ENCODE assay signal across 15 cellular contexts in the genomic region with DNA sequence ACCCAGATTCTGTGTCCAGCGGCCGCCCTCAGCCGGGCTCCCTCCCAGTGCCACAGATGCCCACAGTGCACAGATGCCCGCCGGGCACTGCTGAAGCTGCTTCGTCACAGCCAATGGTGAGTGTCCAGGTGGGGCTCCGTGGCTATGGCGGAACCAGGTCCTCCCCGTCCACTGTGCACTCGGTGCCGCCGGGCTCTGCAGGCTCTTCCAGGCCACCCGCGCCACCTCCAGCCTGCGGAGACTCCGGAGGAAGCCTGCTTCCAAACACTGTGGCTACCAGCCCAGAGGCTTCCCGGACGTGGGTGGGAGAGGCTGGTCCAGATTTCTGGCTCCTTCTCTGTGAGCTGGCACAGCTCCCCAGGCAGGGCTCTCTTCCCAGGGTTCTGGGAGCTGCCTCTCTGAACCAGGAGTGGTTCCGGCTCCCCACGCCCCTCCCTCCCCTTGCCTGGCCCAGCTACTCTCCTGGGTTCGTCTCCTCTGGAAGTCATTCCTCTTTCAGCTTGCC. TPM values are rescaled to one million over a fixed set of nuclear protein-coding genes. Genes with fewer than 3 reads are reported as not detected.
DNase-seq lines count a peak whose midpoint lies in the region; ATAC-seq and TF ChIP-seq lines count a peak whose summit lies in the region.
"Had no signal": no experiment of that assay in that cellular context is flagged by ENCODE, and none has a peak within 500 bp of the region (broad histone marks: within the 10 kb centered on the region; RNA-seq: fewer than 3 reads in every experiment).

No MANE protein-coding gene starts in this region.

- H3K9me3 ChIP-seq in BLaER1: no peaks in the 10 kb centered on the region
- H3K9me3 ChIP-seq in heart right ventricle: no peaks in the 10 kb centered on the region
- H3K9me3 ChIP-seq in hepatocyte (ENCODE audit: low read depth): no peaks in the 10 kb centered on the region
- H3K9me3 ChIP-seq: pancreas had no signal

- peaks cover 6% of the 10 kb centered on the region for H3K36me3 ChIP-seq in BLaER1
- H3K36me3 ChIP-seq in heart right ventricle: no peaks in the 10 kb centered on the region
- H3K36me3 ChIP-seq in hepatocyte (replicated peaks; ENCODE audit: insufficient read depth, low read depth): no peaks in the 10 kb centered on the region
- H3K36me3 ChIP-seq: pancreas had no signal

- peak overlapping the region; percentile 100 for H3K4me2 ChIP-seq in BLaER1
- no peak overlapping the region for H3K4me2 ChIP-seq in hepatocyte

- DNase-seq in caudate nucleus (lab: John Stamatoyannopoulos, UW) (peak in 39 of 61 donors; percentile 10 to 82 (median 45)), heart right ventricle (peak; percentile 62 to 70), pons (ENCODE audit: low spot score) (peak; percentile 46), hepatocyte (ENCODE audit: low spot score) (no peak), GOT3 (lab: John Stamatoyannopoulos, UW) (no peak)
- DNase-seq: DND-41, KBM-7, NCI-H1436 treated with DMSO at 0.1 percent for 48 hours, NCI-H524, T-helper 2 cell had no signal

- peaks cover 95% of the 10 kb centered on the region for H3K4me1 ChIP-seq in BLaER1
- H3K4me1 ChIP-seq in heart right ventricle: peaks cover 17 to 49% (median 25%) of the 10 kb centered on the region in 9 donors
- peaks cover 7% of the 10 kb centered on the region for H3K4me1 ChIP-seq in hepatocyte (ENCODE audit: insufficient read depth)

- H3K9me2 ChIP-seq in hepatocyte (replicated peaks; ENCODE audit: insufficient read depth): no peaks in the 10 kb centered on the region

- H3K27me3 ChIP-seq in BLaER1 (no peaks in the 10 kb centered on the region), heart right ventricle (peaks cover 0 to 21% (median 9%) of the 10 kb centered on the region in 7 donors), hepatocyte (no peaks in the 10 kb centered on the region)
- H3K27me3 ChIP-seq: pancreas had no signal

- H3K27ac ChIP-seq in BLaER1 (peak overlapping the region; percentile 95), caudate nucleus (ENCODE audit: low read depth, low read length) (peak overlapping the region; percentile 48), heart right ventricle (peak overlapping the region in 9 of 10 donors; percentile 42 to 85 (median 79)), hepatocyte (no peak overlapping the region)
- H3K27ac ChIP-seq: pancreas had no signal

- no peak overlapping the region; the same call in 1 of the 2 replicates for H3K9ac ChIP-seq in BLaER1

- no peak overlapping the region for H3K4me3 ChIP-seq in BLaER1
- H3K4me3 ChIP-seq in heart right ventricle: peak overlapping the region in 4 of 10 donors; percentile 16 to 30 (median 20)
- no peak overlapping the region for H3K4me3 ChIP-seq in hepatocyte
- H3K4me3 ChIP-seq: pancreas had no signal

- H2AFZ ChIP-seq in hepatocyte: no peak overlapping the region

- peak; percentile 11 to 56 (median 23) for ATAC-seq in heart right ventricle
- ATAC-seq in HG03342 (IDR thresholded peaks at IDR 0.05; ENCODE audit: unreplicated experiment): no peak
- ATAC-seq in GM19035 (IDR thresholded peaks at IDR 0.05; ENCODE audit: unreplicated experiment): no peak
- ATAC-seq: pancreas had no signal

- peaks cover 15% of the 10 kb centered on the region for H3K79me2 ChIP-seq in hepatocyte

- WGBS in heart right ventricle, 2 donors: 55 to 61% methylated on average over 21 of the region's 21 CpGs
- WGBS in hepatocyte (ENCODE audit: low lambda C conversion rate, missing lambda C conversion rate): 93% methylated on average over 18 of the region's 21 CpGs

- H4K20me1 ChIP-seq in BLaER1: peaks cover 4% of the 10 kb centered on the region; the same call in 1 of the 2 replicates
- H4K20me1 ChIP-seq in hepatocyte (ENCODE audit: insufficient read depth, poor library complexity, severe bottlenecking): no peaks in the 10 kb centered on the region

- intact Hi-C loops in heart right ventricle (cut with DNase I): no loop called here

- TF ChIP-seq CTCF in heart right ventricle (IDR thresholded peaks at IDR 0.05): no peak
- no peak for TF ChIP-seq CTCF in hepatocyte (IDR thresholded peaks at IDR 0.05; ENCODE audit: poor library complexity)

RNA-seq across cellular contexts. Expression of gene PYCR1, which starts 2.8 kb away (rescaled TPM):
- total RNA-seq in heart right ventricle: 1 to 10 TPM; 2.8 to 7.4 (median 3.8) TPM
- polyA plus RNA-seq in heart right ventricle: 10 to 100 TPM in 1 of 2 donors, 1 to 10 TPM in 1; 1.2 to 29.6 TPM
- 109 and 113 TPM in 2 replicates for total RNA-seq in hepatocyte
- 149 and 162 TPM in 2 replicates for polyA plus RNA-seq in hepatocyte

RNA-seq across cellular contexts. Expression of gene MYADML2, which starts 7.1 kb away (rescaled TPM):
- total RNA-seq in heart right ventricle: 1 to 10 TPM in 9 of 10 donors, under 1 TPM in 1; 0.92 to 8.6 (median 5.0) TPM
- 1 to 10 TPM in 1 of 2 donors, under 1 TPM in 1; 0.26 to 4.3 TPM for polyA plus RNA-seq in heart right ventricle
- not detected in 2 replicates for total RNA-seq in hepatocyte
- 0.06 TPM in 2 replicates for polyA plus RNA-seq in hepatocyte
- total RNA-seq: pancreas had no signal
- polyA plus RNA-seq: pancreas, urinary bladder had no signal

RNA-seq across cellular contexts. Expression of gene MAFG, which starts 12.4 kb away (rescaled TPM):
- total RNA-seq in heart right ventricle (10 to 100 TPM; 10.8 to 30.9 (median 16.3) TPM), hepatocyte (18.1 and 21.3 TPM in 2 replicates)
- polyA plus RNA-seq in heart right ventricle (10 to 100 TPM; 10.5 to 10.6 TPM), hepatocyte (28.5 and 37.4 TPM in 2 replicates)

RNA-seq across cellular contexts. Expression of gene NOTUM, which starts 21.1 kb away (rescaled TPM):
- total RNA-seq in heart right ventricle (1 to 10 TPM in 1 of 10 donors, under 1 TPM in 4, not detected in 5; 0.27 to 1.5 (median 0.65) TPM), hepatocyte (1.0 and 1.8 TPM in 2 replicates)
- polyA plus RNA-seq in heart right ventricle (under 1 TPM; 0.22 to 0.74 TPM), hepatocyte (1.2 and 4.7 TPM in 2 replicates)

RNA-seq across cellular contexts. Expression of gene SIRT7, which starts 22.0 kb away (rescaled TPM):
- total RNA-seq in heart right ventricle: 1 to 10 TPM; 4.4 to 9.3 (median 5.9) TPM
- 10 to 100 TPM; 14.5 to 15.7 TPM for polyA plus RNA-seq in heart right ventricle
- 16.5 and 18.6 TPM in 2 replicates for total RNA-seq in hepatocyte
- 35.2 and 36.0 TPM in 2 replicates for polyA plus RNA-seq in hepatocyte

Comparison
In these comparisons a context has a peak if more than half of its experiments do, and no peak if none do; other contexts are left out.
1. DNase-seq: peak in caudate nucleus (39 of 61), heart right ventricle (2 of 2) and pons (single experiment); none in hepatocyte (single experiment) and GOT3 (single experiment).
2. ATAC-seq: peak in heart right ventricle (8 of 8); none in HG03342 (single experiment) and GM19035 (single experiment).
3. RNA of gene PYCR1, which starts 2.8 kb away (total RNA-seq): 109 to 113 TPM in hepatocyte; 2.8 to 7.4 TPM in heart right ventricle; every median in the first group is over 10 times any median in the second.